Comparison of ENCODE assay signal across 1 cellular context in genomic region chr11:6269994-6270393, GRCh38.
TF ChIP-seq lines count a peak whose summit lies in the region.

No MANE protein-coding gene starts in this region.

TF ChIP-seq in K562, 482 proteins besides CTCF, POLR2A, EP300 and RAD21 (continued from another document and continues in another):
- TF ChIP-seq ZNF407 (IDR thresholded peaks at IDR 0.05; ENCODE audit: low read depth) (no peak), RBBP5 (IDR thresholded peaks at IDR 0.05; ENCODE audit: borderline replicate concordance, insufficient read depth, low read length, poor library complexity, severe bottlenecking) (no peak), WHSC1 (IDR thresholded peaks at IDR 0.05; ENCODE audit: low read length) (no peak), ZEB2 (IDR thresholded peaks at IDR 0.05) (no peak), ASH1L (IDR thresholded peaks at IDR 0.05; ENCODE audit: borderline replicate concordance, low read depth, partially characterized antibody) (no peak), NFYB (IDR thresholded peaks at IDR 0.05; ENCODE audit: extremely low read depth, insufficient read length) (no peak), KLF13 (tag; IDR thresholded peaks at IDR 0.05; ENCODE audit: borderline replicate concordance, low read depth) (no peak), ATF7 (IDR thresholded peaks at IDR 0.05) (no peak), TBL1XR1 (IDR thresholded peaks at IDR 0.05; ENCODE audit: low read length in 2 of 2) (no peak), ZFP1 (CRISPR knock-in tag; IDR thresholded peaks at IDR 0.05) (no peak), CREM (IDR thresholded peaks at IDR 0.05; ENCODE audit: low read depth) (peak; percentile 49), MIER1 (IDR thresholded peaks at IDR 0.05; ENCODE audit: low read depth) (no peak), ZNF766 (CRISPR knock-in tag; conservative IDR thresholded peaks at IDR 0.05) (no peak), SP1 (CRISPR knock-in tag; IDR thresholded peaks at IDR 0.05) (no peak), EGR1 (conservative IDR thresholded peaks at IDR 0.05) (peak; percentile 30; the same call in 1 of the 2 replicates), BRF2 (IDR thresholded peaks at IDR 0.05; ENCODE audit: borderline replicate concordance, insufficient read depth, insufficient read length) (no peak), ETV6 (IDR thresholded peaks at IDR 0.05; ENCODE audit: borderline replicate concordance in 1 of 2, low read depth in 2 of 2, low read length in 1 of 2) (no peak), ETV6 (CRISPR knock-in tag; IDR thresholded peaks at IDR 0.05; ENCODE audit: borderline replicate concordance) (no peak)
- TF ChIP-seq, protein P1, sequence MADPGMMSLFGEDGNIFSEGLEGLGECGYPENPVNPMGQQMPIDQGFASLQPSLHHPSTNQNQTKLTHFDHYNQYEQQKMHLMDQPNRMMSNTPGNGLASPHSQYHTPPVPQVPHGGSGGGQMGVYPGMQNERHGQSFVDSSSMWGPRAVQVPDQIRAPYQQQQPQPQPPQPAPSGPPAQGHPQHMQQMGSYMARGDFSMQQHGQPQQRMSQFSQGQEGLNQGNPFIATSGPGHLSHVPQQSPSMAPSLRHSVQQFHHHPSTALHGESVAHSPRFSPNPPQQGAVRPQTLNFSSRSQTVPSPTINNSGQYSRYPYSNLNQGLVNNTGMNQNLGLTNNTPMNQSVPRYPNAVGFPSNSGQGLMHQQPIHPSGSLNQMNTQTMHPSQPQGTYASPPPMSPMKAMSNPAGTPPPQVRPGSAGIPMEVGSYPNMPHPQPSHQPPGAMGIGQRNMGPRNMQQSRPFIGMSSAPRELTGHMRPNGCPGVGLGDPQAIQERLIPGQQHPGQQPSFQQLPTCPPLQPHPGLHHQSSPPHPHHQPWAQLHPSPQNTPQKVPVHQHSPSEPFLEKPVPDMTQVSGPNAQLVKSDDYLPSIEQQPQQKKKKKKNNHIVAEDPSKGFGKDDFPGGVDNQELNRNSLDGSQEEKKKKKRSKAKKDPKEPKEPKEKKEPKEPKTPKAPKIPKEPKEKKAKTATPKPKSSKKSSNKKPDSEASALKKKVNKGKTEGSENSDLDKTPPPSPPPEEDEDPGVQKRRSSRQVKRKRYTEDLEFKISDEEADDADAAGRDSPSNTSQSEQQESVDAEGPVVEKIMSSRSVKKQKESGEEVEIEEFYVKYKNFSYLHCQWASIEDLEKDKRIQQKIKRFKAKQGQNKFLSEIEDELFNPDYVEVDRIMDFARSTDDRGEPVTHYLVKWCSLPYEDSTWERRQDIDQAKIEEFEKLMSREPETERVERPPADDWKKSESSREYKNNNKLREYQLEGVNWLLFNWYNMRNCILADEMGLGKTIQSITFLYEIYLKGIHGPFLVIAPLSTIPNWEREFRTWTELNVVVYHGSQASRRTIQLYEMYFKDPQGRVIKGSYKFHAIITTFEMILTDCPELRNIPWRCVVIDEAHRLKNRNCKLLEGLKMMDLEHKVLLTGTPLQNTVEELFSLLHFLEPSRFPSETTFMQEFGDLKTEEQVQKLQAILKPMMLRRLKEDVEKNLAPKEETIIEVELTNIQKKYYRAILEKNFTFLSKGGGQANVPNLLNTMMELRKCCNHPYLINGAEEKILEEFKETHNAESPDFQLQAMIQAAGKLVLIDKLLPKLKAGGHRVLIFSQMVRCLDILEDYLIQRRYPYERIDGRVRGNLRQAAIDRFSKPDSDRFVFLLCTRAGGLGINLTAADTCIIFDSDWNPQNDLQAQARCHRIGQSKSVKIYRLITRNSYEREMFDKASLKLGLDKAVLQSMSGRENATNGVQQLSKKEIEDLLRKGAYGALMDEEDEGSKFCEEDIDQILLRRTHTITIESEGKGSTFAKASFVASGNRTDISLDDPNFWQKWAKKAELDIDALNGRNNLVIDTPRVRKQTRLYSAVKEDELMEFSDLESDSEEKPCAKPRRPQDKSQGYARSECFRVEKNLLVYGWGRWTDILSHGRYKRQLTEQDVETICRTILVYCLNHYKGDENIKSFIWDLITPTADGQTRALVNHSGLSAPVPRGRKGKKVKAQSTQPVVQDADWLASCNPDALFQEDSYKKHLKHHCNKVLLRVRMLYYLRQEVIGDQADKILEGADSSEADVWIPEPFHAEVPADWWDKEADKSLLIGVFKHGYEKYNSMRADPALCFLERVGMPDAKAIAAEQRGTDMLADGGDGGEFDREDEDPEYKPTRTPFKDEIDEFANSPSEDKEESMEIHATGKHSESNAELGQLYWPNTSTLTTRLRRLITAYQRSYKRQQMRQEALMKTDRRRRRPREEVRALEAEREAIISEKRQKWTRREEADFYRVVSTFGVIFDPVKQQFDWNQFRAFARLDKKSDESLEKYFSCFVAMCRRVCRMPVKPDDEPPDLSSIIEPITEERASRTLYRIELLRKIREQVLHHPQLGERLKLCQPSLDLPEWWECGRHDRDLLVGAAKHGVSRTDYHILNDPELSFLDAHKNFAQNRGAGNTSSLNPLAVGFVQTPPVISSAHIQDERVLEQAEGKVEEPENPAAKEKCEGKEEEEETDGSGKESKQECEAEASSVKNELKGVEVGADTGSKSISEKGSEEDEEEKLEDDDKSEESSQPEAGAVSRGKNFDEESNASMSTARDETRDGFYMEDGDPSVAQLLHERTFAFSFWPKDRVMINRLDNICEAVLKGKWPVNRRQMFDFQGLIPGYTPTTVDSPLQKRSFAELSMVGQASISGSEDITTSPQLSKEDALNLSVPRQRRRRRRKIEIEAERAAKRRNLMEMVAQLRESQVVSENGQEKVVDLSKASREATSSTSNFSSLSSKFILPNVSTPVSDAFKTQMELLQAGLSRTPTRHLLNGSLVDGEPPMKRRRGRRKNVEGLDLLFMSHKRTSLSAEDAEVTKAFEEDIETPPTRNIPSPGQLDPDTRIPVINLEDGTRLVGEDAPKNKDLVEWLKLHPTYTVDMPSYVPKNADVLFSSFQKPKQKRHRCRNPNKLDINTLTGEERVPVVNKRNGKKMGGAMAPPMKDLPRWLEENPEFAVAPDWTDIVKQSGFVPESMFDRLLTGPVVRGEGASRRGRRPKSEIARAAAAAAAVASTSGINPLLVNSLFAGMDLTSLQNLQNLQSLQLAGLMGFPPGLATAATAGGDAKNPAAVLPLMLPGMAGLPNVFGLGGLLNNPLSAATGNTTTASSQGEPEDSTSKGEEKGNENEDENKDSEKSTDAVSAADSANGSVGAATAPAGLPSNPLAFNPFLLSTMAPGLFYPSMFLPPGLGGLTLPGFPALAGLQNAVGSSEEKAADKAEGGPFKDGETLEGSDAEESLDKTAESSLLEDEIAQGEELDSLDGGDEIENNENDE (IDR thresholded peaks at IDR 0.05; ENCODE audit: low read depth, low read length), result no peak
- TF ChIP-seq, protein P2, sequence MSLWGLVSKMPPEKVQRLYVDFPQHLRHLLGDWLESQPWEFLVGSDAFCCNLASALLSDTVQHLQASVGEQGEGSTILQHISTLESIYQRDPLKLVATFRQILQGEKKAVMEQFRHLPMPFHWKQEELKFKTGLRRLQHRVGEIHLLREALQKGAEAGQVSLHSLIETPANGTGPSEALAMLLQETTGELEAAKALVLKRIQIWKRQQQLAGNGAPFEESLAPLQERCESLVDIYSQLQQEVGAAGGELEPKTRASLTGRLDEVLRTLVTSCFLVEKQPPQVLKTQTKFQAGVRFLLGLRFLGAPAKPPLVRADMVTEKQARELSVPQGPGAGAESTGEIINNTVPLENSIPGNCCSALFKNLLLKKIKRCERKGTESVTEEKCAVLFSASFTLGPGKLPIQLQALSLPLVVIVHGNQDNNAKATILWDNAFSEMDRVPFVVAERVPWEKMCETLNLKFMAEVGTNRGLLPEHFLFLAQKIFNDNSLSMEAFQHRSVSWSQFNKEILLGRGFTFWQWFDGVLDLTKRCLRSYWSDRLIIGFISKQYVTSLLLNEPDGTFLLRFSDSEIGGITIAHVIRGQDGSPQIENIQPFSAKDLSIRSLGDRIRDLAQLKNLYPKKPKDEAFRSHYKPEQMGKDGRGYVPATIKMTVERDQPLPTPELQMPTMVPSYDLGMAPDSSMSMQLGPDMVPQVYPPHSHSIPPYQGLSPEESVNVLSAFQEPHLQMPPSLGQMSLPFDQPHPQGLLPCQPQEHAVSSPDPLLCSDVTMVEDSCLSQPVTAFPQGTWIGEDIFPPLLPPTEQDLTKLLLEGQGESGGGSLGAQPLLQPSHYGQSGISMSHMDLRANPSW (CRISPR knock-in tag; IDR thresholded peaks at IDR 0.05), result no peak
- TF ChIP-seq, protein P3, sequence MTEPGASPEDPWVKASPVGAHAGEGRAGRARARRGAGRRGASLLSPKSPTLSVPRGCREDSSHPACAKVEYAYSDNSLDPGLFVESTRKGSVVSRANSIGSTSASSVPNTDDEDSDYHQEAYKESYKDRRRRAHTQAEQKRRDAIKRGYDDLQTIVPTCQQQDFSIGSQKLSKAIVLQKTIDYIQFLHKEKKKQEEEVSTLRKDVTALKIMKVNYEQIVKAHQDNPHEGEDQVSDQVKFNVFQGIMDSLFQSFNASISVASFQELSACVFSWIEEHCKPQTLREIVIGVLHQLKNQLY (CRISPR knock-in tag; conservative IDR thresholded peaks at IDR 0.05), result peak in 1 of 2 experiments; percentile 70; a peak in 1 of 4 replicates
- TF ChIP-seq, protein P4, sequence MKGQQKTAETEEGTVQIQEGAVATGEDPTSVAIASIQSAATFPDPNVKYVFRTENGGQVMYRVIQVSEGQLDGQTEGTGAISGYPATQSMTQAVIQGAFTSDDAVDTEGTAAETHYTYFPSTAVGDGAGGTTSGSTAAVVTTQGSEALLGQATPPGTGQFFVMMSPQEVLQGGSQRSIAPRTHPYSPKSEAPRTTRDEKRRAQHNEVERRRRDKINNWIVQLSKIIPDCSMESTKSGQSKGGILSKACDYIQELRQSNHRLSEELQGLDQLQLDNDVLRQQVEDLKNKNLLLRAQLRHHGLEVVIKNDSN (CRISPR knock-in tag; IDR thresholded peaks at IDR 0.05), result peak; percentile 50
- TF ChIP-seq, protein P5, sequence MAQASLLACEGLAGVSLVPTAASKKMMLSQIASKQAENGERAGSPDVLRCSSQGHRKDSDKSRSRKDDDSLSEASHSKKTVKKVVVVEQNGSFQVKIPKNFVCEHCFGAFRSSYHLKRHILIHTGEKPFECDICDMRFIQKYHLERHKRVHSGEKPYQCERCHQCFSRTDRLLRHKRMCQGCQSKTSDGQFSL (CRISPR knock-in tag; IDR thresholded peaks at IDR 0.05), result peak; percentile 31; the same call in 1 of the 2 replicates
- TF ChIP-seq, protein P5 (tag; IDR thresholded peaks at IDR 0.05), result no peak
- TF ChIP-seq, protein P6, sequence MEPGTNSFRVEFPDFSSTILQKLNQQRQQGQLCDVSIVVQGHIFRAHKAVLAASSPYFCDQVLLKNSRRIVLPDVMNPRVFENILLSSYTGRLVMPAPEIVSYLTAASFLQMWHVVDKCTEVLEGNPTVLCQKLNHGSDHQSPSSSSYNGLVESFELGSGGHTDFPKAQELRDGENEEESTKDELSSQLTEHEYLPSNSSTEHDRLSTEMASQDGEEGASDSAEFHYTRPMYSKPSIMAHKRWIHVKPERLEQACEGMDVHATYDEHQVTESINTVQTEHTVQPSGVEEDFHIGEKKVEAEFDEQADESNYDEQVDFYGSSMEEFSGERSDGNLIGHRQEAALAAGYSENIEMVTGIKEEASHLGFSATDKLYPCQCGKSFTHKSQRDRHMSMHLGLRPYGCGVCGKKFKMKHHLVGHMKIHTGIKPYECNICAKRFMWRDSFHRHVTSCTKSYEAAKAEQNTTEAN (CRISPR knock-in tag; IDR thresholded peaks at IDR 0.05), result no peak
